ENCODE assay signal across 1 cellular context in genomic region chr14:20332386-20332945, GRCh38.
TF ChIP-seq lines count a peak whose summit lies in the region.

No MANE protein-coding gene starts in this region.

TF ChIP-seq in K562, 482 proteins besides CTCF, POLR2A, EP300 and RAD21:
- no peak for TF ChIP-seq HLTF (IDR thresholded peaks at IDR 0.05)
- TF ChIP-seq TAF7 (tag; IDR thresholded peaks at IDR 0.05): no peak
- TF ChIP-seq ZNF436 (CRISPR knock-in tag; IDR thresholded peaks at IDR 0.05): no peak
- no peak for TF ChIP-seq THRA (IDR thresholded peaks at IDR 0.05)
- no peak for TF ChIP-seq DMBX1 (CRISPR knock-in tag; IDR thresholded peaks at IDR 0.05; ENCODE audit: borderline replicate concordance)
- no peak for TF ChIP-seq BRD4 (IDR thresholded peaks at IDR 0.05)
- no peak for TF ChIP-seq POLR2AphosphoS5 (IDR thresholded peaks at IDR 0.05; ENCODE audit: control insufficient read depth, insufficient read depth, low read depth, low read length)
- no peak for TF ChIP-seq EZH2 (IDR thresholded peaks at IDR 0.05; ENCODE audit: borderline replicate concordance, low read depth, low read length)
- peak; percentile 23; the same call in 1 of the 2 replicates for TF ChIP-seq NR2C1 (IDR thresholded peaks at IDR 0.05)
- TF ChIP-seq NR2C1 (tag; IDR thresholded peaks at IDR 0.05): no peak
- no peak for TF ChIP-seq NR2C2 (CRISPR knock-in tag; IDR thresholded peaks at IDR 0.05)
- TF ChIP-seq NR2C2 (tag; IDR thresholded peaks at IDR 0.05): peak; percentile 63
- no peak for TF ChIP-seq ZNF316 (IDR thresholded peaks at IDR 0.05)
- TF ChIP-seq ZZZ3 (IDR thresholded peaks at IDR 0.05): no peak
- TF ChIP-seq TEAD1 (CRISPR knock-in tag; IDR thresholded peaks at IDR 0.05): no peak
- no peak for TF ChIP-seq SREBF2 (CRISPR knock-in tag; IDR thresholded peaks at IDR 0.05)
- TF ChIP-seq OTX1 (CRISPR knock-in tag; IDR thresholded peaks at IDR 0.05): no peak
- TF ChIP-seq ZNF830 (CRISPR knock-in tag; IDR thresholded peaks at IDR 0.05): no peak
- peak; percentile 90 for TF ChIP-seq ESRRA (IDR thresholded peaks at IDR 0.05; ENCODE audit: borderline replicate concordance, low read depth)
- 0 out of 2 replicates have a peak, but pooled peaks have one; percentile 39 for TF ChIP-seq MTA3 (IDR thresholded peaks at IDR 0.05; ENCODE audit: borderline replicate concordance)
- TF ChIP-seq SNRNP70 (optimal IDR thresholded peaks at IDR 0.05; ENCODE audit: low read depth, low read length): no peak
- no peak for TF ChIP-seq PCBP1 (IDR thresholded peaks at IDR 0.05; ENCODE audit: low read depth, low read length, poor library complexity, severe bottlenecking)
- TF ChIP-seq ZBTB43 (CRISPR knock-in tag; IDR thresholded peaks at IDR 0.05): no peak
- TF ChIP-seq FOXA3 (CRISPR knock-in tag; conservative IDR thresholded peaks at IDR 0.05 in 1 of 2, IDR thresholded peaks at IDR 0.05 in 1 of 2): no peak
- TF ChIP-seq AFF1 (IDR thresholded peaks at IDR 0.05; ENCODE audit: low read depth in 1 of 2, partially characterized antibody in 2 of 2): peak in 1 of 2 experiments; percentile 72
- no peak for TF ChIP-seq CCNT2 (IDR thresholded peaks at IDR 0.05; ENCODE audit: borderline replicate concordance, extremely low read depth, insufficient read length, low read depth, low read length)
- TF ChIP-seq ZNF445 (CRISPR knock-in tag; IDR thresholded peaks at IDR 0.05; ENCODE audit: low read depth): no peak
- 0 out of 4 replicates have a peak, but pooled peaks of 1 of the 2 experiments have one; percentile 26 for TF ChIP-seq KDM1A (IDR thresholded peaks at IDR 0.05)
- TF ChIP-seq ELF4 (CRISPR knock-in tag; IDR thresholded peaks at IDR 0.05): no peak
- TF ChIP-seq NONO (IDR thresholded peaks at IDR 0.05; ENCODE audit: low read depth in 2 of 2, low read length in 1 of 2): no peak
- TF ChIP-seq ZNF347 (CRISPR knock-in tag; IDR thresholded peaks at IDR 0.05; ENCODE audit: low read depth): no peak
- no peak for TF ChIP-seq STAT5A (IDR thresholded peaks at IDR 0.05; ENCODE audit: borderline replicate concordance, low read length)
- no peak for TF ChIP-seq CC2D1A (IDR thresholded peaks at IDR 0.05)
- no peak for TF ChIP-seq ZC3H4 (CRISPR knock-in tag; IDR thresholded peaks at IDR 0.05; ENCODE audit: borderline replicate concordance)
